In genomic region chr17:74466111-74466784, GRCh38 we compare ENCODE assay signal across 9 cellular contexts. TPM values are rescaled to one million over a fixed set of nuclear protein-coding genes. Genes with fewer than 3 reads are reported as not detected.
A peak's percentile ranks its signal among the peaks of the same experiment; 100 is the strongest.
DNase-seq lines count a peak whose midpoint lies in the region; ATAC-seq and TF ChIP-seq lines count a peak whose summit lies in the region.
"Had no signal": no experiment of that assay in that cellular context is flagged by ENCODE, and none has a peak within 500 bp of the region (broad histone marks: within the 10 kb centered on the region; RNA-seq: fewer than 3 reads in every experiment).

Gene CD300A, plus strand, starts transcription at chr17:74466634. Its CDS starts 70 bp downstream, at chr17:74466704.

- H3K27ac ChIP-seq in CD4-positive, CD25-positive, alpha-beta regulatory T cell (ENCODE audit: insufficient read depth, low read length, poor library complexity, severe bottlenecking): no peak within 1 kb of the TSS
- H3K27ac ChIP-seq in KOPT-K1 (ENCODE audit: low read depth, low read length, poor library complexity, severe bottlenecking) (peak within 1 kb of the TSS; percentile 85), caudate nucleus (ENCODE audit: low read depth, low read length) (peak within 1 kb of the TSS; percentile 52), ovary (no peak within 1 kb of the TSS)
- peak within 1 kb of the TSS; percentile 54 for H3K27ac ChIP-seq in naive thymus-derived CD4-positive, alpha-beta T cell (ENCODE audit: low read depth, low read length)

- intact Hi-C loops in naive thymus-derived CD4-positive, alpha-beta T cell (cut with micrococcal nuclease): loop anchor here in 1 of 2 donors (1.0 kb wide), 1 partner anchor 12 kb away; no protein-coding TSS in a partner anchor
- intact Hi-C loops in ovary (cut with DNase I): no loop called here

- H3K4me3 ChIP-seq in CD4-positive, CD25-positive, alpha-beta regulatory T cell (ENCODE audit: low read depth, low read length): peak within 1 kb of the TSS; percentile 40
- H3K4me3 ChIP-seq in naive thymus-derived CD4-positive, alpha-beta T cell (ENCODE audit: low read length): peak within 1 kb of the TSS; percentile 66
- no peak within 1 kb of the TSS for H3K4me3 ChIP-seq in ovary

- H3K9me3 Mint-ChIP-seq in CD4-positive, CD25-positive, alpha-beta regulatory T cell: peaks cover 0 to 2% (median 0%) of the 10 kb centered on the region in 7 donors
- no peaks in the 10 kb centered on the region for H3K9me3 Mint-ChIP-seq in naive thymus-derived CD4-positive, alpha-beta T cell

- H3K27me3 Mint-ChIP-seq in CD4-positive, CD25-positive, alpha-beta regulatory T cell: peaks cover 11% of the 10 kb centered on the region
- peaks cover 0 to 5% (median 0%) of the 10 kb centered on the region in 5 donors for H3K27me3 Mint-ChIP-seq in naive thymus-derived CD4-positive, alpha-beta T cell

- DNase-seq in CD4-positive, CD25-positive, alpha-beta regulatory T cell: no peak
- DNase-seq in caudate nucleus (lab: John Stamatoyannopoulos, UW) (peak in 5 of 61 donors; percentile 15 to 24 (median 22)), SW480 (ENCODE audit: low spot score) (no peak), iPS-NIHi7 (ENCODE audit: extremely low spot score) (no peak), putamen (ENCODE audit: low spot score) (no peak), ovary (no peak)
- peak in 2 of 9 donors; percentile 13 to 38 for DNase-seq in naive thymus-derived CD4-positive, alpha-beta T cell

- H3K4me1 ChIP-seq in CD4-positive, CD25-positive, alpha-beta regulatory T cell (ENCODE audit: control insufficient read depth, insufficient read depth, low read length, poor library complexity, severe bottlenecking): peaks cover 34% of the 10 kb centered on the region
- peaks cover 48 to 67% of the 10 kb centered on the region in 2 donors for H3K4me1 ChIP-seq in naive thymus-derived CD4-positive, alpha-beta T cell (ENCODE audit: control insufficient read depth in 2 of 2, insufficient read depth in 2 of 2, low read length in 2 of 2)
- H3K4me1 ChIP-seq in ovary (ENCODE audit: insufficient read depth): no peaks in the 10 kb centered on the region

- H3K27ac Mint-ChIP-seq in CD4-positive, CD25-positive, alpha-beta regulatory T cell: peak within 1 kb of the TSS in 1 of 3 donors; percentile 43
- H3K27ac Mint-ChIP-seq in naive thymus-derived CD4-positive, alpha-beta T cell: peak within 1 kb of the TSS in 6 of 9 donors; percentile 55 to 90 (median 75)

- CTCF ChIA-PET in naive thymus-derived CD4-positive, alpha-beta T cell (lab: Charles Lee): no interaction called here

- ATAC-seq in CD4-positive, CD25-positive, alpha-beta regulatory T cell (ENCODE audit: low read depth in 2 of 2): peak in 1 of 2 donors; percentile 3
- ATAC-seq in naive thymus-derived CD4-positive, alpha-beta T cell: peak; percentile 12

- H3K4me3 Mint-ChIP-seq in CD4-positive, CD25-positive, alpha-beta regulatory T cell: peak within 1 kb of the TSS in 3 of 4 donors; percentile 49 to 54 (median 53)
- peak within 1 kb of the TSS in 2 of 10 donors; percentile 77 to 81 for H3K4me3 Mint-ChIP-seq in naive thymus-derived CD4-positive, alpha-beta T cell

- H3K27me3 ChIP-seq in CD4-positive, CD25-positive, alpha-beta regulatory T cell (ENCODE audit: control insufficient read depth, insufficient read depth, low read length): peaks cover 6% of the 10 kb centered on the region
- H3K27me3 ChIP-seq in naive thymus-derived CD4-positive, alpha-beta T cell (ENCODE audit: control insufficient read depth in 2 of 2, insufficient read depth in 2 of 2, low read length in 2 of 2): no peaks in the 10 kb centered on the region
- no peaks in the 10 kb centered on the region for H3K27me3 ChIP-seq in ovary

- no peaks in the 10 kb centered on the region for H3K36me3 ChIP-seq in CD4-positive, CD25-positive, alpha-beta regulatory T cell (ENCODE audit: control insufficient read depth, insufficient read depth, low read length)
- H3K36me3 ChIP-seq in KOPT-K1 (ENCODE audit: insufficient read depth, low read length) (no peaks in the 10 kb centered on the region), ovary (no peaks in the 10 kb centered on the region)
- no peaks in the 10 kb centered on the region for H3K36me3 ChIP-seq in naive thymus-derived CD4-positive, alpha-beta T cell (ENCODE audit: control insufficient read depth in 2 of 3, insufficient read depth in 3 of 3, low read length in 3 of 3)

- no peaks in the 10 kb centered on the region for H3K36me3 Mint-ChIP-seq in CD4-positive, CD25-positive, alpha-beta regulatory T cell
- peaks cover 0 to 20% (median 0%) of the 10 kb centered on the region in 5 donors for H3K36me3 Mint-ChIP-seq in naive thymus-derived CD4-positive, alpha-beta T cell

- no peak for TF ChIP-seq CTCF in ovary (IDR thresholded peaks at IDR 0.05)

- no peak for TF ChIP-seq POLR2A in ovary (IDR thresholded peaks at IDR 0.05)

- no peaks in the 10 kb centered on the region for H3K9me3 ChIP-seq in CD4-positive, CD25-positive, alpha-beta regulatory T cell (ENCODE audit: control insufficient read depth in 2 of 2, low read length in 2 of 2)
- H3K9me3 ChIP-seq in KOPT-K1 (ENCODE audit: insufficient read depth, low read length, poor library complexity, severe bottlenecking): no peaks in the 10 kb centered on the region
- no peaks in the 10 kb centered on the region for H3K9me3 ChIP-seq in naive thymus-derived CD4-positive, alpha-beta T cell (ENCODE audit: control insufficient read depth in 2 of 3, low read length in 3 of 3)
- no peaks in the 10 kb centered on the region for H3K9me3 ChIP-seq in ovary

- POLR2A ChIA-PET in naive thymus-derived CD4-positive, alpha-beta T cell (lab: Charles Lee): interaction anchor here (1.0 to 1.4 kb wide), 2 partner anchors 9 to 10 kb away, joined by 3 to 4 read pairs; no protein-coding TSS in a partner anchor

- H3K4me1 Mint-ChIP-seq in CD4-positive, CD25-positive, alpha-beta regulatory T cell: peaks cover 0 to 27% (median 9%) of the 10 kb centered on the region in 4 donors
- H3K4me1 Mint-ChIP-seq in naive thymus-derived CD4-positive, alpha-beta T cell: peaks cover 6 to 45% (median 27%) of the 10 kb centered on the region in 7 donors

- 16 to 32% (median 19%) methylated on average over 20 to 22 of the region's 22 CpGs for WGBS in ovary, 3 donors

- no peak for TF ChIP-seq EP300 in ovary (IDR thresholded peaks at IDR 0.05)

RNA-seq across cellular contexts. Expression of gene CD300A, which starts in this region (rescaled TPM):
- total RNA-seq in CD4-positive, CD25-positive, alpha-beta regulatory T cell: 4.8 TPM
- polyA plus RNA-seq in CD4-positive, CD25-positive, alpha-beta regulatory T cell: 1 to 10 TPM in 3 of 4 donors, under 1 TPM in 1; 0.39 to 3.0 (median 2.1) TPM
- 10 to 100 TPM in 2 of 5 experiments, 1 to 10 TPM in 3; 5.0 to 52.4 (median 6.8) TPM for total RNA-seq in naive thymus-derived CD4-positive, alpha-beta T cell
- polyA plus RNA-seq in naive thymus-derived CD4-positive, alpha-beta T cell: 1 to 10 TPM; 5.8 to 9.5 TPM
- total RNA-seq in ovary: 1 to 10 TPM; 1.4 to 5.5 (median 2.1) TPM
- 1 to 10 TPM; 1.5 to 4.8 TPM for polyA plus RNA-seq in ovary
- total RNA-seq: LHCN-M2 had no signal

Comparison
In these comparisons a context has a peak if more than half of its experiments do, and no peak if none do; other contexts are left out.
1. H3K27ac ChIP-seq: peak in KOPT-K1 (single experiment), caudate nucleus (single experiment) and naive thymus-derived CD4-positive, alpha-beta T cell (single experiment); none in CD4-positive, CD25-positive, alpha-beta regulatory T cell (single experiment) and ovary (0 of 2).